In the genomic region with DNA sequence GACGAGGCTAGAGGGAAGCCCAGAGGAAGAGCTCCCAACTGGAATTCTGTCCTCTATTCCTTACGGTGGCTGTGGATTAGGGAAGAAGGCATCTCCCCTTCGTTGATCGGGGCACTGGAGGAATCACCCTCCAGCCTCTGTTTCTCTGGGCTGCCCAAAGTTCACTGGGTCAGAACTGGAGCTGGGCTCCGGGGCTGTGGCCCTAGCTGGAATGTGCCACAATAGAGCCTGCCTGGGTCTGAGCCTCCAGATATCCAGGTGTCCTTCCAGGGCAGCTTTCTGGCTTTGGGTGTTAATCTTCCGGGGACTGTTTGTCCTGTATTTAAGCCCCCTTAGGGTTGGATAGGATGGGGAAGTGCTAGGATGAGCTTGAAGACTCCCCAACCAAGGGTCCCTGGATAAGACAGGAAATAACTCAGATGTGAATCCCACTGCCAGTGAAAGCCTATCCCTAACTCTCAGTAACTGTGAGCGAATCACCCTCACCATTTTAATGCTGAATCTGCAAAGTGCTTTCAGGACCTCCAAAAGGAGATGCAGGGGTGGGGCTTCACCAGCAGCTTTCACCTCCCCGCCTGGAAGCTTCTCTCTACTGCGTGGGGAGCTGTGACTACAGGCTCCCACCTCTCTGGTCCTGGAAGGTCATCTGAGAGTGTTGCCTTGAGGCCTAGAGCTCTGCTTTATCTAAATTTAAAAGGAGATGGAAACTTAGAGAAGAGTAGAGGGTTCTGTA, we compare ENCODE assay signal across 11 cellular contexts. TPM values are rescaled to one million over a fixed set of nuclear protein-coding genes. Genes with fewer than 3 reads are reported as not detected.
DNase-seq lines count a peak whose midpoint lies in the region; ATAC-seq and TF ChIP-seq lines count a peak whose summit lies in the region.
"Had no signal": no experiment of that assay in that cellular context is flagged by ENCODE, and none has a peak within 500 bp of the region (broad histone marks: within the 10 kb centered on the region; RNA-seq: fewer than 3 reads in every experiment).

No MANE protein-coding gene starts in this region.

- DNase-seq in HFFc6 (no peak), COLO668 (lab: John Stamatoyannopoulos, UW; ENCODE audit: unreplicated experiment) (no peak), NCI-H1694 treated with DMSO at 0.1 percent for 48 hours (lab: John Stamatoyannopoulos, UW) (no peak)
- no peak for DNase-seq in activated T-helper 2 cell treated with anti-CD3 and anti-CD28 coated beads, Interferon-gamma antibody, Interleukin-2, Interleukin-4, amounts not matched to agents 10 μg/mL and 5 μg/mL and 100 μg/mL, durations not matched to agents 14 hours and 24 hours and 36 hours (ENCODE audit: low spot score)
- DNase-seq in stimulated activated naive CD8-positive, alpha-beta T cell treated with anti-CD3 and anti-CD28 coated beads, Interleukin-15, amount 100 ng/mL, for 72 hours, result no peak
- DNase-seq: activated gamma-delta T cell treated with Interleukin-2 at 50 U/mL for 16 hours, NCI-H2029 had no signal

- peaks cover 2% of the 10 kb centered on the region; the same call in 1 of the 2 replicates for H3K27me3 Mint-ChIP-seq in HFFc6 (ENCODE audit: insufficient read depth)
- H3K27me3 Mint-ChIP-seq in activated T-helper 2 cell treated with anti-CD3 and anti-CD28 coated beads, Interferon-gamma antibody, Interleukin-2, Interleukin-4, amounts not matched to agents 10 μg/mL and 5 μg/mL and 100 μg/mL, durations not matched to agents 14 hours and 24 hours and 36 hours (ENCODE audit: low read depth), result peaks cover 24% of the 10 kb centered on the region
- H3K27me3 Mint-ChIP-seq in stimulated activated naive CD8-positive, alpha-beta T cell treated with anti-CD3 and anti-CD28 coated beads, Interleukin-15, amount 100 ng/mL, for 72 hours, result peaks cover 29% of the 10 kb centered on the region

- peak overlapping the region; percentile 95 for H3K4me3 ChIP-seq in iPS-15b (ENCODE audit: low read depth, low read length)
- peak overlapping the region in 1 of 3 donors; percentile 10 for H3K4me3 ChIP-seq in skeletal muscle tissue (ENCODE audit: low read length in 3 of 3)

- H3K9me3 ChIP-seq in iPS-15b (ENCODE audit: control insufficient read depth, insufficient read depth, low read length) (no peaks in the 10 kb centered on the region), skeletal muscle tissue (ENCODE audit: control insufficient read depth in 3 of 3, low read length in 3 of 3) (no peaks in the 10 kb centered on the region)
- H3K9me3 ChIP-seq: pancreas had no signal

- peaks cover 26% of the 10 kb centered on the region for H3K36me3 Mint-ChIP-seq in HFFc6 (ENCODE audit: low read depth)
- no peaks in the 10 kb centered on the region for H3K36me3 Mint-ChIP-seq in activated T-helper 2 cell treated with anti-CD3 and anti-CD28 coated beads, Interferon-gamma antibody, Interleukin-2, Interleukin-4, amounts not matched to agents 10 μg/mL and 5 μg/mL and 100 μg/mL, durations not matched to agents 14 hours and 24 hours and 36 hours (ENCODE audit: low read depth)
- H3K36me3 Mint-ChIP-seq: stimulated activated memory B cell treated with anti-CD40 and anti-IgM and Interleukin-4, amounts not matched to agents 10 μg/mL and 1 μg/mL and 100 μg/mL, for 72 hours had no signal

- intact Hi-C loops in activated T-helper 2 cell treated with anti-CD3 and anti-CD28 coated beads, Interferon-gamma antibody, Interleukin-2, Interleukin-4, amounts not matched to agents 10 μg/mL and 5 μg/mL and 100 μg/mL, durations not matched to agents 14 hours and 24 hours and 36 hours (cut with micrococcal nuclease), result loop anchor here (2.0 to 10.0 kb wide), 2 partner anchors 215 to 295 kb away; a partner anchor contains a TSS

- H3K27me3 ChIP-seq in iPS-15b (ENCODE audit: control insufficient read depth, insufficient read depth, low read length) (no peaks in the 10 kb centered on the region), skeletal muscle tissue (ENCODE audit: control insufficient read depth in 3 of 3, insufficient read depth in 3 of 3, low read length in 3 of 3) (peaks cover 5 to 15% (median 13%) of the 10 kb centered on the region in 3 donors)
- H3K27me3 ChIP-seq: pancreas had no signal

- no peak overlapping the region for H3K27ac ChIP-seq in skeletal muscle tissue (ENCODE audit: low read depth, low read length)
- H3K27ac ChIP-seq: pancreas had no signal

- H3K27ac Mint-ChIP-seq in HFFc6, result peak overlapping the region; percentile 89
- H3K27ac Mint-ChIP-seq in activated T-helper 2 cell treated with anti-CD3 and anti-CD28 coated beads, Interferon-gamma antibody, Interleukin-2, Interleukin-4, amounts not matched to agents 10 μg/mL and 5 μg/mL and 100 μg/mL, durations not matched to agents 14 hours and 24 hours and 36 hours, result no peak overlapping the region
- H3K27ac Mint-ChIP-seq in stimulated activated naive CD8-positive, alpha-beta T cell treated with anti-CD3 and anti-CD28 coated beads, Interleukin-15, amount 100 ng/mL, for 72 hours, result no peak overlapping the region

- no peak for ATAC-seq in stimulated activated naive CD8-positive, alpha-beta T cell treated with anti-CD3 and anti-CD28 coated beads, Interleukin-15, amount 100 ng/mL, for 72 hours

- H3K9me3 Mint-ChIP-seq in HFFc6, result no peaks in the 10 kb centered on the region
- H3K9me3 Mint-ChIP-seq in activated T-helper 2 cell treated with anti-CD3 and anti-CD28 coated beads, Interferon-gamma antibody, Interleukin-2, Interleukin-4, amounts not matched to agents 10 μg/mL and 5 μg/mL and 100 μg/mL, durations not matched to agents 14 hours and 24 hours and 36 hours, result no peaks in the 10 kb centered on the region
- no peaks in the 10 kb centered on the region for H3K9me3 Mint-ChIP-seq in stimulated activated naive CD8-positive, alpha-beta T cell treated with anti-CD3 and anti-CD28 coated beads, Interleukin-15, amount 100 ng/mL, for 72 hours
- H3K9me3 Mint-ChIP-seq: stimulated activated memory B cell treated with anti-CD40 and anti-IgM and Interleukin-4, amounts not matched to agents 10 μg/mL and 1 μg/mL and 100 μg/mL, for 72 hours had no signal

- peaks cover 59% of the 10 kb centered on the region for H3K4me1 Mint-ChIP-seq in HFFc6 (ENCODE audit: low read depth)
- H3K4me1 Mint-ChIP-seq in activated T-helper 2 cell treated with anti-CD3 and anti-CD28 coated beads, Interferon-gamma antibody, Interleukin-2, Interleukin-4, amounts not matched to agents 10 μg/mL and 5 μg/mL and 100 μg/mL, durations not matched to agents 14 hours and 24 hours and 36 hours (ENCODE audit: low read depth), result peaks cover 27% of the 10 kb centered on the region
- H3K4me1 Mint-ChIP-seq in stimulated activated naive CD8-positive, alpha-beta T cell treated with anti-CD3 and anti-CD28 coated beads, Interleukin-15, amount 100 ng/mL, for 72 hours, result peaks cover 39% of the 10 kb centered on the region

- peak overlapping the region; percentile 98 for H3K4me3 Mint-ChIP-seq in HFFc6
- peak overlapping the region; percentile 92 for H3K4me3 Mint-ChIP-seq in activated T-helper 2 cell treated with anti-CD3 and anti-CD28 coated beads, Interferon-gamma antibody, Interleukin-2, Interleukin-4, amounts not matched to agents 10 μg/mL and 5 μg/mL and 100 μg/mL, durations not matched to agents 14 hours and 24 hours and 36 hours (ENCODE audit: low read depth)
- H3K4me3 Mint-ChIP-seq in stimulated activated naive CD8-positive, alpha-beta T cell treated with anti-CD3 and anti-CD28 coated beads, Interleukin-15, amount 100 ng/mL, for 72 hours, result peak overlapping the region in 1 of 2 donors; percentile 29
- H3K4me3 Mint-ChIP-seq: stimulated activated memory B cell treated with anti-CD40 and anti-IgM and Interleukin-4, amounts not matched to agents 10 μg/mL and 1 μg/mL and 100 μg/mL, for 72 hours had no signal

- no peak for TF ChIP-seq CTCF in HFFc6 (IDR thresholded peaks at IDR 0.05)

- H3K36me3 ChIP-seq in iPS-15b (ENCODE audit: control insufficient read depth, insufficient read depth, low read length) (peaks cover 4% of the 10 kb centered on the region), skeletal muscle tissue (ENCODE audit: control insufficient read depth in 3 of 3, insufficient read depth in 3 of 3, low read length in 3 of 3) (no peaks in the 10 kb centered on the region)
- H3K36me3 ChIP-seq: pancreas had no signal

- H3K9ac ChIP-seq in iPS-15b (ENCODE audit: low read depth, low read length) (peak overlapping the region; percentile 98), skeletal muscle tissue (ENCODE audit: low read depth in 1 of 3, low read length in 3 of 3) (peak overlapping the region in 2 of 3 donors; percentile 23 to 76)

- H3K4me1 ChIP-seq in iPS-15b (ENCODE audit: control insufficient read depth, insufficient read depth, low read length), result peaks cover 29% of the 10 kb centered on the region
- H3K4me1 ChIP-seq in skeletal muscle tissue (ENCODE audit: control insufficient read depth in 3 of 3, insufficient read depth in 3 of 3, low read length in 3 of 3), result peaks cover 36 to 38% (median 37%) of the 10 kb centered on the region in 3 donors

RNA-seq across cellular contexts. Expression of a gene that starts 9.5 kb away (rescaled TPM):
- total RNA-seq in HFFc6 (2021; fragmentation: NEBNext Ultra II Directional; extraction: Animal tissue kit (Norgen Biotek cat#: 25700)), result under 1 TPM in 5 of 6 experiments, not detected in 1; 0.14 to 0.48 (median 0.28) TPM
- 0.37 and 0.64 TPM in 2 replicates for total RNA-seq in activated T-helper 2 cell treated with anti-CD3 and anti-CD28 coated beads, Interferon-gamma antibody, Interleukin-2, Interleukin-4, amounts not matched to agents 10 μg/mL and 5 μg/mL and 100 μg/mL, durations not matched to agents 14 hours and 24 hours and 36 hours
- total RNA-seq in skeletal muscle tissue, result 0.52 TPM

RNA-seq across cellular contexts. Expression of a gene that starts 17.3 kb away (rescaled TPM):
- 10 to 100 TPM; 13.0 to 17.1 (median 15.6) TPM for total RNA-seq in HFFc6 (2021; fragmentation: NEBNext Ultra II Directional; extraction: Animal tissue kit (Norgen Biotek cat#: 25700))
- 17.7 and 19.9 TPM in 2 replicates for total RNA-seq in activated T-helper 2 cell treated with anti-CD3 and anti-CD28 coated beads, Interferon-gamma antibody, Interleukin-2, Interleukin-4, amounts not matched to agents 10 μg/mL and 5 μg/mL and 100 μg/mL, durations not matched to agents 14 hours and 24 hours and 36 hours
- 20.4 TPM for total RNA-seq in skeletal muscle tissue

RNA-seq across cellular contexts. Expression of a gene that starts 27.7 kb away (rescaled TPM):
- total RNA-seq in HFFc6 (2021; fragmentation: NEBNext Ultra II Directional; extraction: Animal tissue kit (Norgen Biotek cat#: 25700)), result 10 to 100 TPM; 67.5 to 82.1 (median 74.1) TPM
- total RNA-seq in activated T-helper 2 cell treated with anti-CD3 and anti-CD28 coated beads, Interferon-gamma antibody, Interleukin-2, Interleukin-4, amounts not matched to agents 10 μg/mL and 5 μg/mL and 100 μg/mL, durations not matched to agents 14 hours and 24 hours and 36 hours, result 64.7 and 69.9 TPM in 2 replicates
- 19.3 TPM for total RNA-seq in skeletal muscle tissue

RNA-seq across cellular contexts. Expression of a gene that starts 42.7 kb away (rescaled TPM):
- under 1 TPM in 5 of 6 experiments, not detected in 1; 0.11 to 0.51 (median 0.25) TPM for total RNA-seq in HFFc6 (2021; fragmentation: NEBNext Ultra II Directional; extraction: Animal tissue kit (Norgen Biotek cat#: 25700))
- not detected in 2 replicates for total RNA-seq in activated T-helper 2 cell treated with anti-CD3 and anti-CD28 coated beads, Interferon-gamma antibody, Interleukin-2, Interleukin-4, amounts not matched to agents 10 μg/mL and 5 μg/mL and 100 μg/mL, durations not matched to agents 14 hours and 24 hours and 36 hours
- 15.1 TPM for total RNA-seq in skeletal muscle tissue
